In the genomic region with DNA sequence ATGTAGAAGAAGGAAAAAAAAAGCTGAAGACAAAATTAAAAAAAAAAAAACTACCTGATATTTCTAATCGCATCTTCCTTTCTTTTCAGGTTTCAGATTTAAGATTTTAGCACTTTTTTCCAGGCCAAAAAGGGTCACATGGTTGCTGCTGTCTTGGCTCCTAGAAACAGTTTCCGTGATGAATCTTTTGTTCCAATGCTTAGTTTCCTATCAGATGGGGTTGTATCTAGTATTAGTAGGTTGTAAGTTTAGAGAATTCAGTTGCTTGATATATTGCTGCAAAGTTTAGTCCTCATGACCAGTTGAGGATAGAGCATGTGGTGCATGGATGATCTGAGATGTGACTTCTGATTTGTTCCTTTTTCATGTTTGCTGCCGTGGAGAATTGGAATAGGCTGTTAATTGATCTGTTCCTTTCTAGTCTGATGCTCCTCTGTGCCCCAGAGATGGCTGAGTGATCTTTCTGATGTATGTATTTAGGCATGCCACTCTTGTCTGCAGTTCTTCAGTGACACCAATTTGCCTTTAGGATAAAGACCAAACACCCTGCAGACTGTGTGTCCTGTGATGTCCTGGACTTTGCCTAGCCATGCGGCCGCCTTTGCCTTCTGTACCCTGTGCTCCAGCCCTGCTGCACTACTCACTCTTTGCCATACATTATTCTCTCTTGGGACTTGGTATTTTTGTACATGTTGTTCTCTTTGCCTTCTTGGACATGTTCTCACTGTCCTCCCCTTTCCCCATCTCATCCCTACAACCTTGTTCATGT, we compare ENCODE assay signal across 21 cellular contexts.
DNase-seq lines count a peak whose midpoint lies in the region; ATAC-seq, FAIRE-seq and TF ChIP-seq lines count a peak whose summit lies in the region.
"Had no signal": no experiment of that assay in that cellular context is flagged by ENCODE, and none has a peak within 500 bp of the region (broad histone marks: within the 10 kb centered on the region; RNA-seq: fewer than 3 reads in every experiment).

No MANE protein-coding gene starts in this region.

- WGBS in hepatocyte (ENCODE audit: low lambda C conversion rate, missing lambda C conversion rate) = 77% methylated on average over 5 of the region's 5 CpGs
- 77 to 80% methylated on average over 5 of the region's 5 CpGs for WGBS in body of pancreas, 2 donors

- H3K9me3 Mint-ChIP-seq in activated naive CD8-positive, alpha-beta T cell (ENCODE audit: low read depth) = no peaks in the 10 kb centered on the region
- no peaks in the 10 kb centered on the region for H3K9me3 Mint-ChIP-seq in progenitor cell of endocrine pancreas (ENCODE audit: low read depth)
- H3K9me3 Mint-ChIP-seq: GM23338 had no signal

- H3K4me3 Mint-ChIP-seq in activated naive CD8-positive, alpha-beta T cell = no peak overlapping the region
- H3K4me3 Mint-ChIP-seq in progenitor cell of endocrine pancreas (ENCODE audit: low read depth) = no peak overlapping the region
- H3K4me3 Mint-ChIP-seq: GM23338 had no signal

- peaks cover 3% of the 10 kb centered on the region for H3K36me3 Mint-ChIP-seq in activated naive CD8-positive, alpha-beta T cell
- peaks cover 2% of the 10 kb centered on the region for H3K36me3 Mint-ChIP-seq in progenitor cell of endocrine pancreas (ENCODE audit: insufficient read depth)

- H3K9me3 ChIP-seq in hepatocyte (ENCODE audit: low read depth) = no peaks in the 10 kb centered on the region
- H3K9me3 ChIP-seq in body of pancreas = no peaks in the 10 kb centered on the region
- H3K9me3 ChIP-seq: HAP-1, SJSA1 had no signal

- H3K4me2 ChIP-seq in hepatocyte = no peak overlapping the region
- H3K4me2 ChIP-seq: GM23338 had no signal

- H3K79me2 ChIP-seq in hepatocyte = peaks cover 27% of the 10 kb centered on the region

- TF ChIP-seq POLR2A in GM12892 (IDR thresholded peaks at IDR 0.05; ENCODE audit: low read depth, low read length) = no peak
- TF ChIP-seq POLR2A in body of pancreas (IDR thresholded peaks at IDR 0.05) = no peak

- peaks cover 16% of the 10 kb centered on the region for H3K4me1 Mint-ChIP-seq in activated naive CD8-positive, alpha-beta T cell (ENCODE audit: low read depth)
- peaks cover 11% of the 10 kb centered on the region for H3K4me1 Mint-ChIP-seq in progenitor cell of endocrine pancreas (ENCODE audit: low read depth)
- H3K4me1 Mint-ChIP-seq: GM23338 had no signal

- H3K27me3 Mint-ChIP-seq in activated naive CD8-positive, alpha-beta T cell = no peaks in the 10 kb centered on the region
- H3K27me3 Mint-ChIP-seq in progenitor cell of endocrine pancreas = no peaks in the 10 kb centered on the region

- H3K9me2 ChIP-seq in hepatocyte (replicated peaks; ENCODE audit: insufficient read depth) = no peaks in the 10 kb centered on the region

- H4K20me1 ChIP-seq in hepatocyte (ENCODE audit: insufficient read depth, poor library complexity, severe bottlenecking) = no peaks in the 10 kb centered on the region

- no peak for DNase-seq in GM12892 (ENCODE audit: insufficient read length)
- peak; percentile 5 for DNase-seq in hepatocyte (ENCODE audit: low spot score)
- DNase-seq in progenitor cell of endocrine pancreas (ENCODE audit: low spot score, unreplicated experiment) = no peak
- DNase-seq in body of pancreas = no peak
- DNase-seq in NCI-H2196 treated with DMSO at 0.1 percent for 48 hours (lab: John Stamatoyannopoulos, UW; ENCODE audit: unreplicated experiment) = no peak
- DNase-seq in effector CD8-positive, alpha-beta T cell (lab: John Stamatoyannopoulos, UW) = no peak
- DNase-seq: KG1, NCI-H1105, NCI-H2081, NCI-H2171, NCI-H446, NCI-H526 had no signal

- no peak overlapping the region for H3K4me3 ChIP-seq in hepatocyte
- no peak overlapping the region for H3K4me3 ChIP-seq in body of pancreas
- H3K4me3 ChIP-seq: GM23338, HAP-1, SJSA1 had no signal

- peak; percentile 38 for FAIRE-seq in GM12892 (lab: Jason Lieb, UNC)
- FAIRE-seq: A204.1, G401.6, RCC 7860 had no signal

- H3K36me3 ChIP-seq in hepatocyte (replicated peaks; ENCODE audit: insufficient read depth, low read depth) (no peaks in the 10 kb centered on the region), body of pancreas (replicated peaks in 1 of 2; ENCODE audit: insufficient read depth in 1 of 2, low read depth in 2 of 2) (no peaks in the 10 kb centered on the region)
- H3K36me3 ChIP-seq: HAP-1, SJSA1 had no signal

- no peak for TF ChIP-seq CTCF in hepatocyte (IDR thresholded peaks at IDR 0.05; ENCODE audit: poor library complexity)
- TF ChIP-seq CTCF in progenitor cell of endocrine pancreas (IDR thresholded peaks at IDR 0.05; ENCODE audit: unreplicated experiment) = no peak
- no peak for TF ChIP-seq CTCF in body of pancreas (IDR thresholded peaks at IDR 0.05)

- no peak for ATAC-seq in body of pancreas
- ATAC-seq: GM23338 had no signal

- H2AFZ ChIP-seq in hepatocyte = no peak overlapping the region
- H2AFZ ChIP-seq: GM23338 had no signal

- intact Hi-C loops in body of pancreas (cut with DNase I) = no loop called here

- H3K27ac ChIP-seq in hepatocyte = peak overlapping the region; percentile 16
- H3K27ac ChIP-seq in body of pancreas = no peak overlapping the region
- H3K27ac ChIP-seq: C4-2B, HL-60, SJSA1 had no signal

- no peaks in the 10 kb centered on the region for H3K4me1 ChIP-seq in hepatocyte (ENCODE audit: insufficient read depth)
- H3K4me1 ChIP-seq in body of pancreas = no peaks in the 10 kb centered on the region
- H3K4me1 ChIP-seq: HAP-1, SJSA1 had no signal

- H3K27me3 ChIP-seq in hepatocyte (no peaks in the 10 kb centered on the region), body of pancreas (no peaks in the 10 kb centered on the region)
- H3K27me3 ChIP-seq: SJSA1 had no signal

- peak overlapping the region; percentile 35 for H3K27ac Mint-ChIP-seq in activated naive CD8-positive, alpha-beta T cell
- peak overlapping the region; percentile 0 for H3K27ac Mint-ChIP-seq in progenitor cell of endocrine pancreas
- H3K27ac Mint-ChIP-seq: GM23338 had no signal
